Comparison of ENCODE assay signal across 10 cellular contexts in the genomic region with DNA sequence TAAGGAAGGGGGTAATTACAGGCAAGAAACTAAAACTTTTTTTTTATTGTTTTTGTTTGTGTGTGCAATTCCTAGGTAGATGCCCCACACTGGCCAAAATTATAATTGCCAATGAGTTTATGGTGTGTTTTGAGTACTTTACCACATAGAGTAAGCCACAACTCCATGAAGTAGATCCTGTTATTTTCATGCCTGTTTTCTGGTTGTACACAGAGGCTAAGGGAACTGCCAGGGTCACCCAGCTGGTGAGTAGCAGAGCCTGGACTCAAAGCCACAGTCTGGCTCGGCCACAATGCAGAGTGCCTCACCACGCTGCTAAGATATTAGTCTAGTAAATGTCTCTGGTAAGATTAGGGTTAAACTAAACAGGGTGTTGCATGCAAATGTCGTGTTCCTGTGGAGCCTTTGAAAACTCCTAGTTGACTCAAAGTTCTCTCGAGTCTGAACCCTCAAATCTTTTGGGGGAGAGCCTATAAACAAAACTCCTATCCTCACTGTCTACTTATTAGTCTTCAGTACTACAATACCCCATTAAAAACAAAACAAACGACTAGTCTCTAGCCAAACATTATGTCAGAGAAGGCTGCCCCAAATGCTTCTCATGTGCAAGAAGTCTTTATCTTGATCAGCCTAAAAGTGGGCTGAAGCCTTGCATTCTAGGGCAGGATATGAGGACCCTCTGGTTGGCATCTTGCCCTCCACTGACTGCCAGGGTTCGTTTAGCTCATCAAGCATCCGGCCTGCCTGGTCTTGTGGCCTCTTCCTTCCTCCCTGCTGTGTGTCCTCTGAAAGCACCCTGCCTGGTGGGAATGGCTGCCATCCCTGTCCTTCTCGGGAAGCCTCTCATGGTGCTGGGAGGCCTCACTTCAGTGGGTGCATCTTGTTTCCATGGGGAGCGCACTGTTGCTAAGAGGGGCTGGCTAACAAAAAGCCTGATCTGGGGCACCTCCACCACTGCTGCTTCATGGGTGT. TPM values are rescaled to one million over a fixed set of nuclear protein-coding genes. Genes with fewer than 3 reads are reported as not detected.
DNase-seq lines count a peak whose midpoint lies in the region; ATAC-seq, FAIRE-seq and TF ChIP-seq lines count a peak whose summit lies in the region.
"Had no signal": no experiment of that assay in that cellular context is flagged by ENCODE, and none has a peak within 500 bp of the region (broad histone marks: within the 10 kb centered on the region; RNA-seq: fewer than 3 reads in every experiment).

No MANE protein-coding gene starts in this region.

- intact Hi-C loops in right cardiac atrium (cut with DNase I), result no loop called here

- no peak overlapping the region for H3K27ac ChIP-seq in C4-2B
- no peak overlapping the region for H3K27ac ChIP-seq in right cardiac atrium (ENCODE audit: low read length)
- H3K27ac ChIP-seq: cardiac muscle cell had no signal

- TF ChIP-seq CTCF in C4-2B (conservative IDR thresholded peaks at IDR 0.05) (peak; percentile 20), LNCaP clone FGC (IDR thresholded peaks at IDR 0.05; ENCODE audit: control insufficient read depth, extremely low read depth, insufficient read depth) (peak; percentile 37)

- no peak for FAIRE-seq in RCC 7860 (lab: Jason Lieb, UNC)
- FAIRE-seq: H1 had no signal

- peak; percentile 26 for ATAC-seq in GM19438 (IDR thresholded peaks at IDR 0.05; ENCODE audit: low read depth, unreplicated experiment)
- ATAC-seq in right cardiac atrium, result no peak
- no peak for ATAC-seq in HG03439 (IDR thresholded peaks at IDR 0.05; ENCODE audit: unreplicated experiment)

- 38% methylated on average over 9 of the region's 9 CpGs for WGBS in right cardiac atrium

- H3K27me3 ChIP-seq in right cardiac atrium (ENCODE audit: control insufficient read depth, insufficient read depth), result no peaks in the 10 kb centered on the region
- H3K27me3 ChIP-seq: cardiac muscle cell had no signal

- peaks cover 8% of the 10 kb centered on the region for H3K4me1 ChIP-seq in right cardiac atrium (ENCODE audit: control insufficient read depth, insufficient read depth, low read length)

- H3K9me3 ChIP-seq in right cardiac atrium (ENCODE audit: control insufficient read depth, low read length), result no peaks in the 10 kb centered on the region

- DNase-seq in LNCaP clone FGC (ENCODE audit: low read depth) (no peak), right cardiac atrium (peak in 2 of 3 donors; percentile 35 to 79), RCC 7860 (ENCODE audit: low spot score) (no peak), NCI-H187 (lab: John Stamatoyannopoulos, UW) (no peak), amygdala (lab: John Stamatoyannopoulos, UW) (no peak)

- H3K4me3 ChIP-seq in LNCaP clone FGC (ENCODE audit: low read depth, low read length) (no peak overlapping the region), right cardiac atrium (ENCODE audit: low read length) (no peak overlapping the region)
- H3K4me3 ChIP-seq: cardiac muscle cell had no signal

RNA-seq across cellular contexts. Expression of gene DUSP22, which starts 4.2 kb away (rescaled TPM):
- total RNA-seq in right cardiac atrium, result 10 to 100 TPM; 61.0 to 74.8 (median 66.8) TPM
- 51.0 TPM for polyA plus RNA-seq in right cardiac atrium

Comparison
In these comparisons a context has a peak if more than half of its experiments do, and no peak if none do; other contexts are left out.
1. DNase-seq: peak in right cardiac atrium (2 of 3); none in LNCaP clone FGC (single experiment), RCC 7860 (single experiment), NCI-H187 (0 of 2) and amygdala (0 of 56).